Comparison of ENCODE assay signal across 30 cellular contexts in genomic region chr6:139186242-139186641, GRCh38. TPM values are rescaled to one million over a fixed set of nuclear protein-coding genes. Genes with fewer than 3 reads are reported as not detected.
DNase-seq lines count a peak whose midpoint lies in the region; ATAC-seq and TF ChIP-seq lines count a peak whose summit lies in the region.
"Had no signal": no experiment of that assay in that cellular context is flagged by ENCODE, and none has a peak within 500 bp of the region (broad histone marks: within the 10 kb centered on the region; RNA-seq: fewer than 3 reads in every experiment).

No MANE protein-coding gene starts in this region.

- no peaks in the 10 kb centered on the region for H3K9me3 Mint-ChIP-seq in CD4-positive, alpha-beta T cell
- no peaks in the 10 kb centered on the region for H3K9me3 Mint-ChIP-seq in CD8-positive, alpha-beta T cell
- H3K9me3 Mint-ChIP-seq in activated naive CD8-positive, alpha-beta T cell (ENCODE audit: low read depth), result peaks cover 4% of the 10 kb centered on the region
- peaks cover 0 to 4% (median 0%) of the 10 kb centered on the region in 9 donors for H3K9me3 Mint-ChIP-seq in naive thymus-derived CD8-positive, alpha-beta T cell
- H3K9me3 Mint-ChIP-seq: activated B cell treated with CpG ODN at 0.5 μM for 24 hours; activated naive CD8-positive, alpha-beta T cell treated with anti-CD3 and anti-CD28 coated beads, Interleukin-2, amount 10 ng/mL, durations not matched to agents 7 days and 5 days; dendritic cell treated with granulocyte-macrophage colony-stimulating factor and Interleukin-4, amounts not matched to agents 40 ng/mL and 50 ng/mL, for 4 days; endodermal cell had no signal

- H3K27ac ChIP-seq in CD4-positive, alpha-beta T cell (ENCODE audit: low read depth, low read length), result no peak overlapping the region
- H3K27ac ChIP-seq in CD8-positive, alpha-beta T cell (ENCODE audit: low read depth, low read length), result no peak overlapping the region
- H3K27ac ChIP-seq in left ventricle myocardium inferior (replicated peaks), result no peak overlapping the region
- H3K27ac ChIP-seq: BLaER1 treated with 17β-estradiol and CSF1 and Interleukin-3, amounts not matched to agents 10 nM and 100 nM; esophagus muscularis mucosa; right lobe of liver; RWPE1; transverse colon had no signal

- H3K27me3 Mint-ChIP-seq in CD4-positive, alpha-beta T cell, result no peaks in the 10 kb centered on the region
- no peaks in the 10 kb centered on the region for H3K27me3 Mint-ChIP-seq in CD8-positive, alpha-beta T cell (ENCODE audit: low read depth)
- H3K27me3 Mint-ChIP-seq in activated naive CD8-positive, alpha-beta T cell, result no peaks in the 10 kb centered on the region
- no peaks in the 10 kb centered on the region for H3K27me3 Mint-ChIP-seq in naive thymus-derived CD8-positive, alpha-beta T cell
- H3K27me3 Mint-ChIP-seq: activated B cell treated with CpG ODN at 0.5 μM for 24 hours; activated naive CD8-positive, alpha-beta T cell treated with anti-CD3 and anti-CD28 coated beads, Interleukin-2, amount 10 ng/mL, durations not matched to agents 7 days and 5 days; dendritic cell treated with granulocyte-macrophage colony-stimulating factor and Interleukin-4, amounts not matched to agents 40 ng/mL and 50 ng/mL, for 4 days; progenitor cell of endocrine pancreas had no signal

- no peak overlapping the region for H3K4me3 ChIP-seq in CD8-positive, alpha-beta T cell (ENCODE audit: low read depth, low read length)
- H3K4me3 ChIP-seq in left ventricle myocardium inferior, result no peak overlapping the region
- H3K4me3 ChIP-seq: BLaER1 treated with 17β-estradiol and CSF1 and Interleukin-3, amounts not matched to agents 10 nM and 100 nM; esophagus muscularis mucosa; right lobe of liver; transverse colon had no signal

- H3K4me3 Mint-ChIP-seq in CD4-positive, alpha-beta T cell, result no peak overlapping the region
- H3K4me3 Mint-ChIP-seq in CD8-positive, alpha-beta T cell, result no peak overlapping the region
- H3K4me3 Mint-ChIP-seq in activated naive CD8-positive, alpha-beta T cell, result peak overlapping the region; percentile 48
- H3K4me3 Mint-ChIP-seq in naive thymus-derived CD8-positive, alpha-beta T cell, result peak overlapping the region in 1 of 10 donors; percentile 3
- H3K4me3 Mint-ChIP-seq: activated B cell treated with CpG ODN at 0.5 μM for 24 hours; activated naive CD8-positive, alpha-beta T cell treated with anti-CD3 and anti-CD28 coated beads, Interleukin-2, amount 10 ng/mL, durations not matched to agents 7 days and 5 days; dendritic cell treated with granulocyte-macrophage colony-stimulating factor and Interleukin-4, amounts not matched to agents 40 ng/mL and 50 ng/mL, for 4 days; endodermal cell had no signal

- H3K27ac Mint-ChIP-seq in CD4-positive, alpha-beta T cell, result peak overlapping the region; percentile 22
- peak overlapping the region; percentile 55 for H3K27ac Mint-ChIP-seq in CD8-positive, alpha-beta T cell
- peak overlapping the region; percentile 91 for H3K27ac Mint-ChIP-seq in activated naive CD8-positive, alpha-beta T cell
- peak overlapping the region in 7 of 10 donors; percentile 12 to 59 (median 38) for H3K27ac Mint-ChIP-seq in naive thymus-derived CD8-positive, alpha-beta T cell
- H3K27ac Mint-ChIP-seq: activated B cell treated with CpG ODN at 0.5 μM for 24 hours; activated naive CD8-positive, alpha-beta T cell treated with anti-CD3 and anti-CD28 coated beads, Interleukin-2, amount 10 ng/mL, durations not matched to agents 7 days and 5 days; dendritic cell treated with granulocyte-macrophage colony-stimulating factor and Interleukin-4, amounts not matched to agents 40 ng/mL and 50 ng/mL, for 4 days; endodermal cell; progenitor cell of endocrine pancreas had no signal

- peaks cover 47% of the 10 kb centered on the region for H3K36me3 Mint-ChIP-seq in CD4-positive, alpha-beta T cell (ENCODE audit: low read depth)
- H3K36me3 Mint-ChIP-seq in CD8-positive, alpha-beta T cell, result peaks cover 36% of the 10 kb centered on the region
- H3K36me3 Mint-ChIP-seq in activated naive CD8-positive, alpha-beta T cell, result peaks cover 13% of the 10 kb centered on the region
- H3K36me3 Mint-ChIP-seq in naive thymus-derived CD8-positive, alpha-beta T cell, result peaks cover 0 to 34% (median 20%) of the 10 kb centered on the region in 3 donors

- no peak for DNase-seq in CD4-positive, alpha-beta T cell
- no peak for DNase-seq in CD8-positive, alpha-beta T cell
- DNase-seq in naive thymus-derived CD8-positive, alpha-beta T cell, result no peak
- DNase-seq in left ventricle myocardium inferior (no peak), AG08395 (ENCODE audit: low spot score) (no peak), dedifferentiated amniotic fluid mesenchymal stem cell (ENCODE audit: extremely low spot score) (no peak)
- DNase-seq: activated B cell treated with CpG ODN at 0.5 μM for 24 hours; activated CD8-positive, alpha-beta memory T cell treated with anti-CD3 and anti-CD28 coated beads for 24 hours; activated naive CD8-positive, alpha-beta T cell treated with anti-CD3 and anti-CD28 coated beads, Interleukin-2, amount 10 ng/mL, durations not matched to agents 7 days and 5 days; Calu3; caudate nucleus; DMS79 treated with DMSO at 0.1 percent for 48 hours; endodermal cell; foreskin fibroblast; GDM1; H7; head of caudate nucleus; NCI-H1048; NCI-H446 treated with DMSO at 0.1 percent for 48 hours; NCI-H82; nucleus accumbens; right lobe of liver; stimulated activated CD8-positive, alpha-beta memory T cell treated with anti-CD3 and anti-CD28 coated beads, Interleukin-4, amount 100 ng/mL, for 48 hours; transverse colon had no signal

- H3K27me3 ChIP-seq in CD4-positive, alpha-beta T cell (ENCODE audit: control insufficient read depth, insufficient read depth, low read length), result no peaks in the 10 kb centered on the region
- no peaks in the 10 kb centered on the region for H3K27me3 ChIP-seq in CD8-positive, alpha-beta T cell (ENCODE audit: insufficient read depth, low read length)
- no peaks in the 10 kb centered on the region for H3K27me3 ChIP-seq in left ventricle myocardium inferior (ENCODE audit: low read depth)
- H3K27me3 ChIP-seq: BLaER1 treated with 17β-estradiol and CSF1 and Interleukin-3, amounts not matched to agents 10 nM and 100 nM; esophagus muscularis mucosa; right lobe of liver; transverse colon had no signal

- H3K9me3 ChIP-seq in CD4-positive, alpha-beta T cell (ENCODE audit: control insufficient read depth, low read length), result no peaks in the 10 kb centered on the region
- H3K9me3 ChIP-seq in CD8-positive, alpha-beta T cell (ENCODE audit: low read length), result no peaks in the 10 kb centered on the region
- H3K9me3 ChIP-seq in left ventricle myocardium inferior (replicated peaks), result no peaks in the 10 kb centered on the region
- H3K9me3 ChIP-seq: esophagus muscularis mucosa, right lobe of liver, transverse colon had no signal

- POLR2A ChIA-PET in CD4-positive, alpha-beta T cell (lab: Charles Lee), result interaction anchor here (0.6 kb wide), 1 partner anchor 370 kb away, joined by 3 read pairs; no protein-coding TSS in a partner anchor
- POLR2A ChIA-PET in CD8-positive, alpha-beta T cell (lab: Charles Lee), result interaction anchor here (1.0 kb wide), 1 partner anchor 73 kb away, joined by 4 read pairs; no protein-coding TSS in a partner anchor
- POLR2A ChIA-PET in naive thymus-derived CD8-positive, alpha-beta T cell (lab: Charles Lee), result interaction anchor here (1.2 kb wide), 1 partner anchor 188 kb away, joined by 3 read pairs; the partner anchor contains the start of gene CITED2

- CTCF ChIA-PET in CD4-positive, alpha-beta T cell (lab: Charles Lee), result interaction anchor here (1.3 to 2.0 kb wide), 2 partner anchors 61 to 178 kb away, joined by 4 to 5 read pairs; no protein-coding TSS in a partner anchor
- CTCF ChIA-PET in CD8-positive, alpha-beta T cell (lab: Charles Lee), result interaction anchor here (1.9 kb wide), 1 partner anchor 61 kb away, joined by 6 read pairs; no protein-coding TSS in a partner anchor

- H3K36me3 ChIP-seq in CD8-positive, alpha-beta T cell (ENCODE audit: insufficient read depth, low read length), result peaks cover 3% of the 10 kb centered on the region
- peaks cover 5% of the 10 kb centered on the region for H3K36me3 ChIP-seq in left ventricle myocardium inferior
- H3K36me3 ChIP-seq: transverse colon had no signal

- ATAC-seq in CD4-positive, alpha-beta T cell (ENCODE audit: poor library complexity), result peak; percentile 34
- peak; percentile 50 for ATAC-seq in CD8-positive, alpha-beta T cell
- no peak for ATAC-seq in naive thymus-derived CD8-positive, alpha-beta T cell
- ATAC-seq: right lobe of liver had no signal

- H3K4me1 ChIP-seq in CD8-positive, alpha-beta T cell (ENCODE audit: insufficient read depth, low read length), result peaks cover 5% of the 10 kb centered on the region
- H3K4me1 ChIP-seq in left ventricle myocardium inferior, result no peaks in the 10 kb centered on the region
- H3K4me1 ChIP-seq: esophagus muscularis mucosa, right lobe of liver, transverse colon had no signal

- TF ChIP-seq CTCF in CD4-positive, alpha-beta T cell (IDR thresholded peaks at IDR 0.05), result no peak
- no peak for TF ChIP-seq CTCF in CD8-positive, alpha-beta T cell (IDR thresholded peaks at IDR 0.05)
- no peak for TF ChIP-seq CTCF in left ventricle myocardium inferior (IDR thresholded peaks at IDR 0.05; ENCODE audit: borderline replicate concordance)

- H3K4me1 Mint-ChIP-seq in CD4-positive, alpha-beta T cell (ENCODE audit: low read depth), result peaks cover 69% of the 10 kb centered on the region
- peaks cover 47% of the 10 kb centered on the region for H3K4me1 Mint-ChIP-seq in CD8-positive, alpha-beta T cell (ENCODE audit: low read depth)
- H3K4me1 Mint-ChIP-seq in activated naive CD8-positive, alpha-beta T cell (ENCODE audit: low read depth), result peaks cover 49% of the 10 kb centered on the region
- H3K4me1 Mint-ChIP-seq in naive thymus-derived CD8-positive, alpha-beta T cell, result peaks cover 9 to 47% (median 44%) of the 10 kb centered on the region in 4 donors
- H3K4me1 Mint-ChIP-seq: endodermal cell had no signal

- intact Hi-C loops in CD4-positive, alpha-beta T cell (cut with DNase I, micrococcal nuclease), result no loop called here
- intact Hi-C loops in CD8-positive, alpha-beta T cell (cut with DNase I, micrococcal nuclease), result no loop called here
- intact Hi-C loops in left ventricle myocardium inferior (cut with micrococcal nuclease), result no loop called here

RNA-seq across cellular contexts. Expression of gene HECA, which starts 51.4 kb away (rescaled TPM):
- 100 to 1,000 TPM; 203 to 207 TPM for total RNA-seq in CD4-positive, alpha-beta T cell
- 100 to 1,000 TPM; 231 to 234 TPM for total RNA-seq in CD8-positive, alpha-beta T cell
- 100 to 1,000 TPM; 154 to 159 TPM for total RNA-seq in naive thymus-derived CD8-positive, alpha-beta T cell
- polyA plus RNA-seq in naive thymus-derived CD8-positive, alpha-beta T cell, result 1 to 10 TPM; 4.6 to 8.5 (median 5.5) TPM
- total RNA-seq in left ventricle myocardium inferior, result 46.0 TPM

Comparison
In these comparisons a context has a peak if more than half of its experiments do, and no peak if none do; other contexts are left out.
1. ATAC-seq: peak in CD4-positive, alpha-beta T cell (single experiment) and CD8-positive, alpha-beta T cell (single experiment); none in naive thymus-derived CD8-positive, alpha-beta T cell (0 of 2).
2. H3K27ac Mint-ChIP-seq: peak in every context shown above with its lines; median percentile 91 in activated naive CD8-positive, alpha-beta T cell; 55 in CD8-positive, alpha-beta T cell; 38 in naive thymus-derived CD8-positive, alpha-beta T cell; 22 in CD4-positive, alpha-beta T cell.